Comparison of ENCODE assay signal across 8 cellular contexts in the genomic region with DNA sequence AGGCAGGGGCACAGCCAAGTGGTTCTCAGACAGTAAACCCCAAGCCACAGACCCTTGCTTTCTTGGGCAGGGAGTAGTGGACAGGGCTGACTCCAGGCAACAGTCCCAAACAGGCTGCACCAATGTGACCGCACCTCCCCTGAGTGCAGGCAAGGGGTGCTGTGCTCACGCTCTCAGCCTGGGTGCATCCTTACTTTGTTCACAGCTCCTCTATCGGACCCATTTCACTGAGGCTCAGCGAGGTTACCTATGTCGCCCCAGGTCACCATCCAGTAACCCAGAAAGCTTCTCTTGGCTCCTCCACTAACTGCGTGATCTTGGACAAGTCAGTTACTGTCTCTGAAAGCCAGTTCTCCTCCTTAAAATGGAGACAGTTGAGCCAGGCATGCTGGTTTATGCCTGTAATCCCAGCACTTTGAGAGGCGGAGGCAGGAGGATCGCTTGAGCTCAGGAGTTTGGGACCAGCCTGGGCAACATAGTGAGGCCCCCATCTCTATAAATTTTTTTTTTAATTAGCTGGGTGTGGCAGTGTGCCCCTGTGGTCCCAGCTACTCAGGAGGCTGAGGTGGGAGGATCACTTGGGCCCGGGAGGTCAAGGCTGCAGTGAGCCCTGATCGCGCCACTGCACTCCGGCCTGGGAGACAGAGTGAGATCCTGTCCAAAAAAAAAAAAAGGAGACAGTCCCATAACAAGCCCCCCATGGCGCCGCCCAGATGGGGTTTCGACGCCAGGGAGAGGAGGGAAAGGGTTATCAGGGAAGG. TPM values are rescaled to one million over a fixed set of nuclear protein-coding genes. Genes with fewer than 3 reads are reported as not detected.
DNase-seq lines count a peak whose midpoint lies in the region; ATAC-seq, FAIRE-seq and TF ChIP-seq lines count a peak whose summit lies in the region.

No MANE protein-coding gene starts in this region.

- BruUV-seq in MCF 10A (replicated peaks; lab: Mats Ljungman, UMichigan): no TSS peak

- no peak for FAIRE-seq in urothelium cell line (lab: Jason Lieb, UNC)

- no peak for TF ChIP-seq CTCF in MCF 10A (IDR thresholded peaks at IDR 0.05; ENCODE audit: unreplicated experiment)
- no peak for TF ChIP-seq CTCF in mesothelial cell of epicardium (IDR thresholded peaks at IDR 0.05; ENCODE audit: unreplicated experiment)

- CTCF ChIA-PET in MCF 10A (lab: Yijun Ruan, JAX): interaction anchor here (0.6 kb wide), 2 partner anchors 116 to 398 kb away, joined by 3 to 4 read pairs; no protein-coding TSS in a partner anchor

- H3K9me3 Mint-ChIP-seq in stimulated activated naive CD8-positive, alpha-beta T cell treated with anti-CD3 and anti-CD28 coated beads, Interleukin-15, Interleukin-2, amounts not matched to agents 100 ng/mL and 50 ng/mL, for 24 hours: no peaks in the 10 kb centered on the region
- peaks cover 15% of the 10 kb centered on the region for H3K9me3 Mint-ChIP-seq in MCF 10A (ENCODE audit: unreplicated experiment)
- peaks cover 6% of the 10 kb centered on the region for H3K9me3 Mint-ChIP-seq in mesothelial cell of epicardium

- H3K4me1 Mint-ChIP-seq in stimulated activated naive CD8-positive, alpha-beta T cell treated with anti-CD3 and anti-CD28 coated beads, Interleukin-15, Interleukin-2, amounts not matched to agents 100 ng/mL and 50 ng/mL, for 24 hours (ENCODE audit: low read depth): peaks cover 9% of the 10 kb centered on the region
- H3K4me1 Mint-ChIP-seq in MCF 10A (ENCODE audit: insufficient read depth, unreplicated experiment): no peaks in the 10 kb centered on the region
- peaks cover 3% of the 10 kb centered on the region for H3K4me1 Mint-ChIP-seq in mesothelial cell of epicardium

- POLR2A ChIA-PET in MCF 10A (lab: Yijun Ruan, JAX): interaction anchor here (0.7 to 1.8 kb wide), 7 partner anchors 8 to 142 kb away, joined by 3 to 19 read pairs (median 4); a partner anchor contains a TSS

- peaks cover 12% of the 10 kb centered on the region for H3K36me3 Mint-ChIP-seq in stimulated activated naive CD8-positive, alpha-beta T cell treated with anti-CD3 and anti-CD28 coated beads, Interleukin-15, Interleukin-2, amounts not matched to agents 100 ng/mL and 50 ng/mL, for 24 hours (ENCODE audit: low read depth)
- peaks cover 10% of the 10 kb centered on the region for H3K36me3 Mint-ChIP-seq in MCF 10A (ENCODE audit: insufficient read depth, unreplicated experiment)
- peaks cover 5% of the 10 kb centered on the region for H3K36me3 Mint-ChIP-seq in mesothelial cell of epicardium

- no peak for DNase-seq in stimulated activated naive CD8-positive, alpha-beta T cell treated with anti-CD3 and anti-CD28 coated beads, Interleukin-15, Interleukin-2, amounts not matched to agents 100 U/mL and 50 U/mL, for 24 hours
- DNase-seq in MCF 10A (ENCODE audit: unreplicated experiment): no peak
- no peak for DNase-seq in mesothelial cell of epicardium (ENCODE audit: low spot score in 2 of 2, unreplicated experiment in 2 of 2)
- DNase-seq in urothelium cell line (ENCODE audit: low spot score): no peak
- DNase-seq in left lobe of liver (ENCODE audit: low spot score): no peak

- ATAC-seq in stimulated activated naive CD8-positive, alpha-beta T cell treated with anti-CD3 and anti-CD28 coated beads, Interleukin-15, Interleukin-2, amounts not matched to agents 100 U/mL and 50 U/mL, for 24 hours: no peak
- ATAC-seq in GM21619 (IDR thresholded peaks at IDR 0.05; ENCODE audit: unreplicated experiment) (no peak), left lobe of liver (no peak), GM19351 (IDR thresholded peaks at IDR 0.05; ENCODE audit: unreplicated experiment) (no peak)

- intact Hi-C loops in MCF 10A (cut with micrococcal nuclease): no loop called here

- H3K4me3 Mint-ChIP-seq in stimulated activated naive CD8-positive, alpha-beta T cell treated with anti-CD3 and anti-CD28 coated beads, Interleukin-15, Interleukin-2, amounts not matched to agents 100 ng/mL and 50 ng/mL, for 24 hours: peak overlapping the region; percentile 85
- H3K4me3 Mint-ChIP-seq in MCF 10A (ENCODE audit: unreplicated experiment): peak overlapping the region; percentile 76
- H3K4me3 Mint-ChIP-seq in mesothelial cell of epicardium: peak overlapping the region; percentile 82

- H3K27ac Mint-ChIP-seq in stimulated activated naive CD8-positive, alpha-beta T cell treated with anti-CD3 and anti-CD28 coated beads, Interleukin-15, Interleukin-2, amounts not matched to agents 100 ng/mL and 50 ng/mL, for 24 hours: peak overlapping the region; percentile 72
- H3K27ac Mint-ChIP-seq in MCF 10A (ENCODE audit: low read depth, unreplicated experiment) (peak overlapping the region; percentile 73), mesothelial cell of epicardium (no peak overlapping the region)

- H3K27me3 Mint-ChIP-seq in stimulated activated naive CD8-positive, alpha-beta T cell treated with anti-CD3 and anti-CD28 coated beads, Interleukin-15, Interleukin-2, amounts not matched to agents 100 ng/mL and 50 ng/mL, for 24 hours: no peaks in the 10 kb centered on the region
- no peaks in the 10 kb centered on the region for H3K27me3 Mint-ChIP-seq in MCF 10A (ENCODE audit: insufficient read depth, unreplicated experiment)
- H3K27me3 Mint-ChIP-seq in mesothelial cell of epicardium (ENCODE audit: low read depth): peaks cover 45% of the 10 kb centered on the region

RNA-seq across cellular contexts. Expression of a gene that starts 0.8 kb away (rescaled TPM):
- total RNA-seq in MCF 10A (2022): 12.5 and 13.9 TPM in 2 replicates
- 23.2 to 24.6 TPM (median 24.0 TPM) in 3 replicates for total RNA-seq in mesothelial cell of epicardium
- total RNA-seq in left lobe of liver: 41.5 TPM
